Comparison of ENCODE assay signal across 9 cellular contexts in genomic region chr1:78839704-78840277, GRCh38.
A peak's percentile ranks its signal among the peaks of the same experiment; 100 is the strongest.
DNase-seq lines count a peak whose midpoint lies in the region; ATAC-seq, FAIRE-seq and TF ChIP-seq lines count a peak whose summit lies in the region.
"Had no signal": no experiment of that assay in that cellular context is flagged by ENCODE, and none has a peak within 500 bp of the region (broad histone marks: within the 10 kb centered on the region; RNA-seq: fewer than 3 reads in every experiment).

No MANE protein-coding gene starts in this region.

- no peak overlapping the region for H4K8ac ChIP-seq in mesendoderm (ENCODE audit: low read depth, low read length)

- H3K79me2 ChIP-seq in mesendoderm (ENCODE audit: control insufficient read depth, insufficient read depth, low read length), result no peaks in the 10 kb centered on the region

- H3K27me3 ChIP-seq in mesendoderm (ENCODE audit: insufficient read depth, low read length, poor library complexity), result no peaks in the 10 kb centered on the region

- no peaks in the 10 kb centered on the region for H3K9me3 Mint-ChIP-seq in central memory CD8-positive, alpha-beta T cell

- H3K9ac ChIP-seq in mesendoderm (ENCODE audit: low read length), result no peak overlapping the region

- POLR2A ChIA-PET in A549 (lab: Yijun Ruan, JAX), result no interaction called here

- peak in 1 of 2 experiments; percentile 29 for DNase-seq in A549 (ENCODE audit: low read depth in 1 of 2, low spot score in 1 of 2)
- peak; percentile 13 for DNase-seq in ELF-1 (ENCODE audit: low read depth, low spot score)
- DNase-seq in NCI-H774 (lab: John Stamatoyannopoulos, UW), result peak; percentile 38
- DNase-seq in central memory CD8-positive, alpha-beta T cell (ENCODE audit: low spot score in 2 of 2), result no peak
- peak; percentile 42 for DNase-seq in mesendoderm
- no peak for DNase-seq in activated CD8-positive, alpha-beta memory T cell treated with anti-CD3 and anti-CD28 coated beads, Interleukin-2, amount 50 U/mL, for 4 hours

- 44% methylated on average over 2 of the region's 2 CpGs for WGBS in A549 (ENCODE audit: missing lambda C conversion rate)
- no CpG with 5 or more reads among the region's 2 CpGs for WGBS in mesendoderm (ENCODE audit: extremely low coverage, insufficient coverage, low lambda C conversion rate)

- peaks cover 7% of the 10 kb centered on the region for H3K4me1 Mint-ChIP-seq in central memory CD8-positive, alpha-beta T cell

- no peaks in the 10 kb centered on the region for H3K9me3 ChIP-seq in A549

- no peak overlapping the region for H2BK15ac ChIP-seq in mesendoderm (replicated peaks; ENCODE audit: low read depth)

- no peak overlapping the region for H2BK5ac ChIP-seq in mesendoderm (ENCODE audit: low read length)

- H2AK5ac ChIP-seq in mesendoderm (ENCODE audit: low read length), result no peak overlapping the region

- H3K4ac ChIP-seq in mesendoderm (ENCODE audit: low read depth, low read length), result no peak overlapping the region

- H3K4me3 ChIP-seq in A549, result no peak overlapping the region
- H3K4me3 ChIP-seq in mesendoderm (ENCODE audit: low read length), result no peak overlapping the region

- TF ChIP-seq EP300 in A549 (IDR thresholded peaks at IDR 0.05), result no peak

- no peak overlapping the region for H3K4me3 Mint-ChIP-seq in central memory CD8-positive, alpha-beta T cell

- CTCF ChIA-PET in A549 (lab: Yijun Ruan, JAX), result interaction anchor here (0.6 to 3.3 kb wide), 4 partner anchors 36 to 361 kb away, joined by 3 to 34 read pairs (median 4); no protein-coding TSS in a partner anchor

- ATAC-seq in A549 (no peak; a peak in 1 of 6 replicates), HG02981 (IDR thresholded peaks at IDR 0.05; ENCODE audit: unreplicated experiment) (peak; percentile 40), GM19397 (IDR thresholded peaks at IDR 0.05; ENCODE audit: unreplicated experiment) (no peak)
- ATAC-seq in central memory CD8-positive, alpha-beta T cell (replicated peaks; ENCODE audit: extremely low read depth, poor library complexity, severe bottlenecking), result no peak
- ATAC-seq: left colon had no signal

- H3K27ac ChIP-seq in A549 (no peak overlapping the region), mesendoderm (ENCODE audit: low read depth, low read length) (no peak overlapping the region)

- peak; percentile 69 to 86 for TF ChIP-seq RAD21 in A549 (conservative IDR thresholded peaks at IDR 0.05 in 1 of 2, IDR thresholded peaks at IDR 0.05 in 1 of 2)

- FAIRE-seq in A549 (lab: Jason Lieb, UNC), result no peak

- peak overlapping the region; percentile 22 for H3K27ac Mint-ChIP-seq in central memory CD8-positive, alpha-beta T cell (ENCODE audit: low read depth)

- TF ChIP-seq POLR2A in A549 (IDR thresholded peaks at IDR 0.05; ENCODE audit: low read length), result no peak

- H3K36me3 Mint-ChIP-seq in central memory CD8-positive, alpha-beta T cell (ENCODE audit: insufficient read depth), result no peaks in the 10 kb centered on the region

- no peaks in the 10 kb centered on the region for H3K27me3 Mint-ChIP-seq in central memory CD8-positive, alpha-beta T cell

- H2BK120ac ChIP-seq in mesendoderm (ENCODE audit: low read depth, low read length), result no peak overlapping the region

- TF ChIP-seq CTCF in A549 (IDR thresholded peaks at IDR 0.05), result peak; percentile 71

- H3K23ac ChIP-seq in mesendoderm (ENCODE audit: low read length), result no peak overlapping the region

- H3K4me2 ChIP-seq in A549 (peak overlapping the region; percentile 49; the same call in 2 of the 3 replicates), mesendoderm (ENCODE audit: low read length) (no peak overlapping the region)

- peaks cover 9% of the 10 kb centered on the region; the same call in 1 of the 3 replicates for H3K4me1 ChIP-seq in A549
- H3K4me1 ChIP-seq in mesendoderm (ENCODE audit: control insufficient read depth, low read depth, low read length), result no peaks in the 10 kb centered on the region

- H3K79me1 ChIP-seq in mesendoderm (ENCODE audit: low read length), result no peaks in the 10 kb centered on the region

- H3K36me3 ChIP-seq in mesendoderm (ENCODE audit: control insufficient read depth, insufficient read depth, low read length), result no peaks in the 10 kb centered on the region

- no peak overlapping the region for H3K56ac ChIP-seq in mesendoderm (ENCODE audit: low read length)

- H3K18ac ChIP-seq in mesendoderm (ENCODE audit: low read length), result no peak overlapping the region

- no peak overlapping the region for H4K5ac ChIP-seq in mesendoderm (ENCODE audit: low read length)

TF ChIP-seq in A549, 52 proteins besides CTCF, POLR2A, EP300 and RAD21:
- TF ChIP-seq CBX8 (IDR thresholded peaks at IDR 0.05) (no peak), SMC3 (IDR thresholded peaks at IDR 0.05) (peak; percentile 82)

Comparison
In these comparisons a context has a peak if more than half of its experiments do, and no peak if none do; other contexts are left out.
1. DNase-seq: peak in ELF-1 (single experiment), NCI-H774 (single experiment) and mesendoderm (single experiment); none in central memory CD8-positive, alpha-beta T cell (0 of 2) and activated CD8-positive, alpha-beta memory T cell treated with anti-CD3 and anti-CD28 coated beads, Interleukin-2, amount 50 U/mL, for 4 hours (single experiment).